ENCODE assay signal across 25 cellular contexts in genomic region chr11:108543316-108543955, GRCh38. TPM values are rescaled to one million over a fixed set of nuclear protein-coding genes. Genes with fewer than 3 reads are reported as not detected.
DNase-seq lines count a peak whose midpoint lies in the region; ATAC-seq, FAIRE-seq and TF ChIP-seq lines count a peak whose summit lies in the region.
"Had no signal": no experiment of that assay in that cellular context is flagged by ENCODE, and none has a peak within 500 bp of the region (broad histone marks: within the 10 kb centered on the region; RNA-seq: fewer than 3 reads in every experiment).

No MANE protein-coding gene starts in this region.

- H3K14ac ChIP-seq in mesenchymal stem cell (ENCODE audit: low read length in 2 of 2) = no peak overlapping the region

- H4K8ac ChIP-seq in mesenchymal stem cell (ENCODE audit: low read length) = no peak overlapping the region

- no peak overlapping the region for H2BK5ac ChIP-seq in mesenchymal stem cell (ENCODE audit: low read depth, low read length, poor library complexity, severe bottlenecking)

- H3K9me3 ChIP-seq in keratinocyte (ENCODE audit: control insufficient read depth, low read depth, low read length) (no peaks in the 10 kb centered on the region), prostate gland (no peaks in the 10 kb centered on the region), mesenchymal stem cell (ENCODE audit: control insufficient read depth, low read length) (no peaks in the 10 kb centered on the region)
- H3K9me3 ChIP-seq: BE2C, Peyer's patch had no signal

- H3K18ac ChIP-seq in mesenchymal stem cell (ENCODE audit: low read depth in 1 of 2, low read length in 2 of 2) = no peak overlapping the region

- H2BK120ac ChIP-seq in mesenchymal stem cell (ENCODE audit: low read depth, low read length) = no peak overlapping the region

- no peak for TF ChIP-seq POLR2A in prostate gland (IDR thresholded peaks at IDR 0.05)

- H3K4me1 ChIP-seq in keratinocyte (ENCODE audit: control insufficient read depth, extremely low read depth, insufficient read depth, low read length) (peaks cover 22% of the 10 kb centered on the region), prostate gland (replicated peaks) (no peaks in the 10 kb centered on the region), mesenchymal stem cell (ENCODE audit: control insufficient read depth, insufficient read depth, low read depth, low read length) (no peaks in the 10 kb centered on the region)
- H3K4me1 ChIP-seq: BE2C, Peyer's patch had no signal

- H2BK12ac ChIP-seq in mesenchymal stem cell (ENCODE audit: low read length in 2 of 2) = no peak overlapping the region

- no peak overlapping the region for H2BK15ac ChIP-seq in mesenchymal stem cell (ENCODE audit: low read depth, poor library complexity, severe bottlenecking)

- no peaks in the 10 kb centered on the region for H3K9me3 Mint-ChIP-seq in progenitor cell of endocrine pancreas (ENCODE audit: low read depth)
- no peaks in the 10 kb centered on the region for H3K9me3 Mint-ChIP-seq in activated T-helper 1 cell treated with anti-CD3 and anti-CD28 coated beads, Interleukin-12 subunit alpha, Interleukin-12 subunit beta, Interleukin-2, Interleukin-4 antibody, amounts not matched to agents 30 ng/mL and 10 ng/mL and 1 ng/mL, durations not matched to agents 14 hours and 24 hours and 36 hours
- H3K9me3 Mint-ChIP-seq: CD14-positive monocyte; CD8-positive, alpha-beta memory T cell; H9 had no signal

- intact Hi-C loops in prostate gland (cut with DNase I) = no loop called here
- intact Hi-C loops in activated T-helper 1 cell treated with anti-CD3 and anti-CD28 coated beads, Interleukin-12 subunit alpha, Interleukin-12 subunit beta, Interleukin-2, Interleukin-4 antibody, amounts not matched to agents 30 ng/mL and 10 ng/mL and 1 ng/mL, durations not matched to agents 14 hours and 24 hours and 36 hours (cut with micrococcal nuclease) = no loop called here

- no peaks in the 10 kb centered on the region for H3K9me1 ChIP-seq in keratinocyte (ENCODE audit: control insufficient read depth, extremely low read depth, insufficient read depth, low read length)

- H3K23ac ChIP-seq in mesenchymal stem cell (ENCODE audit: low read length in 2 of 2) = no peak overlapping the region

- H3K79me2 ChIP-seq in keratinocyte (ENCODE audit: control insufficient read depth, insufficient read depth, low read length) = no peaks in the 10 kb centered on the region

- peak; percentile 12 for ATAC-seq in GM19463 (IDR thresholded peaks at IDR 0.05; ENCODE audit: unreplicated experiment)

- H3K79me1 ChIP-seq in mesenchymal stem cell (replicated peaks; ENCODE audit: low read length, poor library complexity, severe bottlenecking) = no peaks in the 10 kb centered on the region

- H3K27ac Mint-ChIP-seq in progenitor cell of endocrine pancreas = peak overlapping the region; percentile 40
- no peak overlapping the region for H3K27ac Mint-ChIP-seq in activated T-helper 1 cell treated with anti-CD3 and anti-CD28 coated beads, Interleukin-12 subunit alpha, Interleukin-12 subunit beta, Interleukin-2, Interleukin-4 antibody, amounts not matched to agents 30 ng/mL and 10 ng/mL and 1 ng/mL, durations not matched to agents 14 hours and 24 hours and 36 hours
- H3K27ac Mint-ChIP-seq: CD14-positive monocyte; CD8-positive, alpha-beta memory T cell had no signal

- H3K4me2 ChIP-seq in keratinocyte (ENCODE audit: control insufficient read depth, extremely low read depth, insufficient read depth, low read depth, low read length) = peak overlapping the region; percentile 94
- no peak overlapping the region for H3K4me2 ChIP-seq in mesenchymal stem cell (ENCODE audit: low read length, poor library complexity, severe bottlenecking)

- FAIRE-seq in bronchial epithelial cell (lab: Jason Lieb, UNC) (no peak), keratinocyte (lab: Jason Lieb, UNC) (peak; percentile 93)
- FAIRE-seq: GM12892 had no signal

- H3K27me3 ChIP-seq in bronchial epithelial cell (ENCODE audit: control insufficient read depth, insufficient read depth, low read length) = no peaks in the 10 kb centered on the region
- H3K27me3 ChIP-seq in keratinocyte (ENCODE audit: control insufficient read depth, extremely low read depth, insufficient read depth, low read length) = no peaks in the 10 kb centered on the region
- H3K27me3 ChIP-seq in prostate gland (replicated peaks; ENCODE audit: insufficient read depth) = no peaks in the 10 kb centered on the region
- H3K27me3 ChIP-seq in mesenchymal stem cell (ENCODE audit: control insufficient read depth in 1 of 2, insufficient read depth in 1 of 2, low read length in 2 of 2) = peaks cover 0 to 7% of the 10 kb centered on the region in 2 experiments
- H3K27me3 ChIP-seq: Peyer's patch had no signal

- peaks cover 9% of the 10 kb centered on the region for H3K36me3 Mint-ChIP-seq in progenitor cell of endocrine pancreas (ENCODE audit: insufficient read depth)
- H3K36me3 Mint-ChIP-seq in activated T-helper 1 cell treated with anti-CD3 and anti-CD28 coated beads, Interleukin-12 subunit alpha, Interleukin-12 subunit beta, Interleukin-2, Interleukin-4 antibody, amounts not matched to agents 30 ng/mL and 10 ng/mL and 1 ng/mL, durations not matched to agents 14 hours and 24 hours and 36 hours (ENCODE audit: low read depth) = no peaks in the 10 kb centered on the region
- H3K36me3 Mint-ChIP-seq: CD14-positive monocyte; CD8-positive, alpha-beta memory T cell had no signal

- H3K9ac ChIP-seq in keratinocyte (ENCODE audit: control insufficient read depth, extremely low read depth, insufficient read depth, low read length) (peak overlapping the region; percentile 62), mesenchymal stem cell (ENCODE audit: low read length) (no peak overlapping the region)
- H3K9ac ChIP-seq: GM23248 had no signal

- H4K20me1 ChIP-seq in keratinocyte (ENCODE audit: control insufficient read depth, extremely low read depth, insufficient read depth, low read length) = no peaks in the 10 kb centered on the region

- H2AFZ ChIP-seq in keratinocyte (ENCODE audit: control insufficient read depth, low read length) (peak overlapping the region; percentile 67), mesenchymal stem cell (ENCODE audit: low read depth, low read length) (no peak overlapping the region)
- H2AFZ ChIP-seq: GM23248 had no signal

- TF ChIP-seq CTCF in bronchial epithelial cell (IDR thresholded peaks at IDR 0.05; ENCODE audit: insufficient read depth, low read length, severe bottlenecking) = no peak
- TF ChIP-seq CTCF in keratinocyte (optimal IDR thresholded peaks at IDR 0.05 in 1 of 3, IDR thresholded peaks at IDR 0.05 in 1 of 3, conservative IDR thresholded peaks at IDR 0.05 in 1 of 3; ENCODE audit: extremely low read depth in 1 of 3, insufficient read depth in 2 of 3, low read length in 3 of 3) = no peak
- TF ChIP-seq CTCF in progenitor cell of endocrine pancreas (IDR thresholded peaks at IDR 0.05; ENCODE audit: unreplicated experiment) = no peak
- TF ChIP-seq CTCF in prostate gland (IDR thresholded peaks at IDR 0.05) = no peak

- peak overlapping the region; percentile 73 for H3K27ac ChIP-seq in keratinocyte (ENCODE audit: control insufficient read depth, insufficient read depth, low read length)
- H3K27ac ChIP-seq in prostate gland = no peak overlapping the region
- no peak overlapping the region for H3K27ac ChIP-seq in mesenchymal stem cell (ENCODE audit: low read length, poor library complexity, severe bottlenecking)
- H3K27ac ChIP-seq: GM23248, Peyer's patch had no signal

- peaks cover 30% of the 10 kb centered on the region for H3K4me1 Mint-ChIP-seq in progenitor cell of endocrine pancreas (ENCODE audit: low read depth)
- H3K4me1 Mint-ChIP-seq in activated T-helper 1 cell treated with anti-CD3 and anti-CD28 coated beads, Interleukin-12 subunit alpha, Interleukin-12 subunit beta, Interleukin-2, Interleukin-4 antibody, amounts not matched to agents 30 ng/mL and 10 ng/mL and 1 ng/mL, durations not matched to agents 14 hours and 24 hours and 36 hours (ENCODE audit: low read depth) = no peaks in the 10 kb centered on the region
- H3K4me1 Mint-ChIP-seq: CD14-positive monocyte had no signal

- WGBS in prostate gland = 64% methylated on average over 5 of the region's 5 CpGs
- whole genome bisulfite sequencing in mesenchymal stem cell = 83% methylated on average over 5 of the region's 5 CpGs

- H3K4me3 Mint-ChIP-seq in progenitor cell of endocrine pancreas (ENCODE audit: low read depth) = no peak overlapping the region
- H3K4me3 Mint-ChIP-seq in activated T-helper 1 cell treated with anti-CD3 and anti-CD28 coated beads, Interleukin-12 subunit alpha, Interleukin-12 subunit beta, Interleukin-2, Interleukin-4 antibody, amounts not matched to agents 30 ng/mL and 10 ng/mL and 1 ng/mL, durations not matched to agents 14 hours and 24 hours and 36 hours = no peak overlapping the region
- H3K4me3 Mint-ChIP-seq: CD14-positive monocyte; CD8-positive, alpha-beta memory T cell; H9 had no signal

- no peak overlapping the region for H3K4ac ChIP-seq in mesenchymal stem cell (ENCODE audit: low read depth in 1 of 2, low read length in 2 of 2)

- no peak overlapping the region for H2AK5ac ChIP-seq in mesenchymal stem cell (ENCODE audit: low read length, severe bottlenecking)

- H3K36me3 ChIP-seq in bronchial epithelial cell (ENCODE audit: control insufficient read depth, insufficient read depth, low read length) (no peaks in the 10 kb centered on the region), keratinocyte (ENCODE audit: control insufficient read depth in 2 of 2, extremely low read depth in 1 of 2, insufficient read depth in 2 of 2, low read length in 2 of 2) (peaks cover 0 to 8% of the 10 kb centered on the region in 2 experiments), prostate gland (no peaks in the 10 kb centered on the region), mesenchymal stem cell (ENCODE audit: control insufficient read depth in 1 of 2, insufficient read depth in 2 of 2, low read depth in 1 of 2, low read length in 2 of 2) (no peaks in the 10 kb centered on the region)
- H3K36me3 ChIP-seq: BE2C, Peyer's patch had no signal

- no peak overlapping the region for H4K91ac ChIP-seq in mesenchymal stem cell (ENCODE audit: low read length)

- H3K4me3 ChIP-seq in bronchial epithelial cell (ENCODE audit: low read depth, low read length) = no peak overlapping the region
- H3K4me3 ChIP-seq in keratinocyte (ENCODE audit: control insufficient read depth in 2 of 3, extremely low read depth in 1 of 3, insufficient read depth in 2 of 3, low read depth in 1 of 3, low read length in 3 of 3) = peak overlapping the region in 2 of 3 experiments; percentile 18 to 61
- H3K4me3 ChIP-seq in prostate gland = no peak overlapping the region
- H3K4me3 ChIP-seq in mesenchymal stem cell (ENCODE audit: insufficient read depth in 1 of 2, low read depth in 1 of 2, low read length in 2 of 2) = no peak overlapping the region
- H3K4me3 ChIP-seq: GM23248, Peyer's patch had no signal

- no peaks in the 10 kb centered on the region for H3K27me3 Mint-ChIP-seq in progenitor cell of endocrine pancreas
- no peaks in the 10 kb centered on the region for H3K27me3 Mint-ChIP-seq in activated T-helper 1 cell treated with anti-CD3 and anti-CD28 coated beads, Interleukin-12 subunit alpha, Interleukin-12 subunit beta, Interleukin-2, Interleukin-4 antibody, amounts not matched to agents 30 ng/mL and 10 ng/mL and 1 ng/mL, durations not matched to agents 14 hours and 24 hours and 36 hours (ENCODE audit: insufficient read depth)

- dilution Hi-C loops in keratinocyte (cut with MboI; ENCODE audit: extremely low pct_ligation_motif_present, low sequenced_read_pairs) = no loop called here

- peak; percentile 22 for DNase-seq in bronchial epithelial cell (ENCODE audit: low read depth)
- DNase-seq in keratinocyte (ENCODE audit: low read depth, low spot score) = peak; percentile 25
- no peak for DNase-seq in progenitor cell of endocrine pancreas (ENCODE audit: low spot score, unreplicated experiment)
- no peak for DNase-seq in prostate gland (ENCODE audit: low spot score)
- DNase-seq in NCI-H187 treated with DMSO at 0.1 percent for 48 hours (lab: John Stamatoyannopoulos, UW) = no peak
- DNase-seq in mesenchymal stem cell = no peak
- no peak for DNase-seq in activated T-helper 1 cell treated with anti-CD3 and anti-CD28 coated beads, Interleukin-12 subunit alpha, Interleukin-12 subunit beta, Interleukin-2, Interleukin-4 antibody, amounts not matched to agents 30 ng/mL and 10 ng/mL and 1 ng/mL, durations not matched to agents 14 hours and 24 hours and 36 hours (ENCODE audit: low spot score)
- DNase-seq: 8988T; ACHN; BE2C; CD8-positive, alpha-beta memory T cell; DMS 273 treated with DMSO at 0.1 percent for 48 hours; DND-41; GM23248; H9; KBM-7; NCI-H1105 treated with DMSO at 0.1 percent for 48 hours; NCI-H2029 treated with DMSO at 0.1 percent for 48 hours; NCI-H446 treated with DMSO at 0.1 percent for 48 hours; NCI-H526; Peyer's patch; SHP77 treated with DMSO at 0.1 percent for 48 hours had no signal

RNA-seq across cellular contexts. Expression of gene POGLUT3, which starts 45.3 kb away (rescaled TPM):
- total RNA-seq in bronchial epithelial cell (2.9 and 5.0 TPM in 2 replicates), progenitor cell of endocrine pancreas (25.9 and 30.6 TPM in 2 replicates), prostate gland (10 to 100 TPM; 19.2 to 25.0 TPM)
- polyA plus RNA-seq in keratinocyte = 1.4 to 3.7 TPM (median 2.5 TPM) in 3 replicates
- 1.5 TPM for polyA plus RNA-seq in keratinocyte (2011; ENCODE audit: low read depth)
- polyA plus RNA-seq in keratinocyte (2011; cell fraction: cytosol; rRNA removed) = 1.2 and 1.3 TPM in 2 replicates
- polyA plus RNA-seq in keratinocyte (2011; cell fraction: nucleus; rRNA removed) = 1.3 TPM in 2 replicates
- 1.6 and 2.4 TPM in 2 replicates for polyA plus RNA-seq in keratinocyte (2012; ENCODE audit: low replicate concordance)
- polyA minus RNA-seq in keratinocyte = 0.33 to 2.5 TPM (median 2.3 TPM) in 3 replicates
- polyA minus RNA-seq in keratinocyte (2011; cell fraction: cytosol; rRNA and poly(A)+ RNA removed) = 1.3 TPM
- polyA minus RNA-seq in keratinocyte (2011; cell fraction: nucleus; rRNA and poly(A)+ RNA removed) = 0.63 and 1.9 TPM in 2 replicates
- polyA plus RNA-seq in mesenchymal stem cell (2013, experiment 1 of 2) = 39.9 TPM
- 40.6 TPM for polyA plus RNA-seq in mesenchymal stem cell (2013, experiment 2 of 2)
- 8.5 TPM in 2 replicates for total RNA-seq in activated T-helper 1 cell treated with anti-CD3 and anti-CD28 coated beads, Interleukin-12 subunit alpha, Interleukin-12 subunit beta, Interleukin-2, Interleukin-4 antibody, amounts not matched to agents 30 ng/mL and 10 ng/mL and 1 ng/mL, durations not matched to agents 14 hours and 24 hours and 36 hours

RNA-seq across cellular contexts. Expression of gene EXPH5, which starts 50.1 kb away (rescaled TPM):
- total RNA-seq in bronchial epithelial cell (7.6 and 22.3 TPM in 2 replicates), progenitor cell of endocrine pancreas (32.8 and 35.0 TPM in 2 replicates), prostate gland (10 to 100 TPM in 1 of 2 donors, 1 to 10 TPM in 1; 6.6 to 17.3 TPM)
- polyA plus RNA-seq in keratinocyte = 7.9 to 19.0 TPM (median 11.7 TPM) in 3 replicates
- 14.1 TPM for polyA plus RNA-seq in keratinocyte (2011; ENCODE audit: low read depth)
- polyA plus RNA-seq in keratinocyte (2011; cell fraction: cytosol; rRNA removed) = 1.6 and 3.2 TPM in 2 replicates
- polyA plus RNA-seq in keratinocyte (2011; cell fraction: nucleus; rRNA removed) = 24.3 and 28.3 TPM in 2 replicates
- polyA plus RNA-seq in keratinocyte (2012; ENCODE audit: low replicate concordance) = 4.7 and 17.6 TPM in 2 replicates
- 12.8 to 79.7 TPM (median 65.4 TPM) in 3 replicates for polyA minus RNA-seq in keratinocyte
- polyA minus RNA-seq in keratinocyte (2011; cell fraction: cytosol; rRNA and poly(A)+ RNA removed) = 6.5 TPM
- polyA minus RNA-seq in keratinocyte (2011; cell fraction: nucleus; rRNA and poly(A)+ RNA removed) = 57.4 and 120 TPM in 2 replicates
- 0.06 TPM for polyA plus RNA-seq in mesenchymal stem cell (2013, experiment 1 of 2)
- 0.07 TPM for polyA plus RNA-seq in mesenchymal stem cell (2013, experiment 2 of 2)
- total RNA-seq in activated T-helper 1 cell treated with anti-CD3 and anti-CD28 coated beads, Interleukin-12 subunit alpha, Interleukin-12 subunit beta, Interleukin-2, Interleukin-4 antibody, amounts not matched to agents 30 ng/mL and 10 ng/mL and 1 ng/mL, durations not matched to agents 14 hours and 24 hours and 36 hours = 0.56 and 0.65 TPM in 2 replicates
- total RNA-seq: GM23248 had no signal
- polyA plus RNA-seq: GM23248 had no signal

Comparison
In these comparisons a context has a peak if more than half of its experiments do, and no peak if none do; other contexts are left out.
1. DNase-seq: peak in bronchial epithelial cell (single experiment) and keratinocyte (single experiment); none in progenitor cell of endocrine pancreas (single experiment), prostate gland (single experiment), NCI-H187 treated with DMSO at 0.1 percent for 48 hours (single experiment), mesenchymal stem cell (single experiment) and activated T-helper 1 cell treated with anti-CD3 and anti-CD28 coated beads, Interleukin-12 subunit alpha, Interleukin-12 subunit beta, Interleukin-2, Interleukin-4 antibody, amounts not matched to agents 30 ng/mL and 10 ng/mL and 1 ng/mL, durations not matched to agents 14 hours and 24 hours and 36 hours (single experiment).
2. H3K4me3 ChIP-seq: peak in keratinocyte (2 of 3); none in bronchial epithelial cell (single experiment), prostate gland (0 of 2) and mesenchymal stem cell (0 of 2).